In the genomic region with DNA sequence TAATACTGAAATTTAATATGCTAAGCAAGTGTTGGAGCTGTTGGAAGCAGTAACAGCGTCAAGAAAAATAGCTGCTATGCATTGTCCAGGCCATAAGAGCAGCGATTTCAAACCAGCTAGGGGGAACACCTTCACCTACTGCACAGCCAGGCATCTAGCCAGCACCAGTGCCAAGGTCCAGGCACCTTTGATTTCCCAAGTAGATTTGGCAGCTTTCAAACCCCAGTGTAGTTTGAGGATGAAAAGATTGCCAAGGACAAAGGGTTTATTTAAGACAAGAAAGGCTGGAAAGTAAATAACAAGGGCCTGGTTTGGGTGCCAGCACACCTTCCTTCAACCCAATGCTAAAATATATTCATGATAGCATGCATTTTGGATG, we compare ENCODE assay signal across 10 cellular contexts.
"Had no signal": no experiment of that assay in that cellular context is flagged by ENCODE, and none has a peak within 500 bp of the region (broad histone marks: within the 10 kb centered on the region; RNA-seq: fewer than 3 reads in every experiment).

No MANE protein-coding gene starts in this region.

- H3K4me1 ChIP-seq: SJSA1 had no signal

- H3K4me3 ChIP-seq: MG63, SJSA1, SK-N-MC had no signal

- DNase-seq: NCI-H2107, NCI-H226, NCI-H510A, Right ventricle myocardium superior, SIG-M5 had no signal

- H3K9me3 ChIP-seq: MG63, SJSA1 had no signal

- H3K27me3 ChIP-seq: MG63, SJSA1 had no signal

- H3K27ac ChIP-seq: HL-60, SJSA1, SK-N-MC had no signal

- H3K36me3 ChIP-seq: MG63, SJSA1 had no signal

- FAIRE-seq: HTR-8/SVneo had no signal
